In the genomic region with DNA sequence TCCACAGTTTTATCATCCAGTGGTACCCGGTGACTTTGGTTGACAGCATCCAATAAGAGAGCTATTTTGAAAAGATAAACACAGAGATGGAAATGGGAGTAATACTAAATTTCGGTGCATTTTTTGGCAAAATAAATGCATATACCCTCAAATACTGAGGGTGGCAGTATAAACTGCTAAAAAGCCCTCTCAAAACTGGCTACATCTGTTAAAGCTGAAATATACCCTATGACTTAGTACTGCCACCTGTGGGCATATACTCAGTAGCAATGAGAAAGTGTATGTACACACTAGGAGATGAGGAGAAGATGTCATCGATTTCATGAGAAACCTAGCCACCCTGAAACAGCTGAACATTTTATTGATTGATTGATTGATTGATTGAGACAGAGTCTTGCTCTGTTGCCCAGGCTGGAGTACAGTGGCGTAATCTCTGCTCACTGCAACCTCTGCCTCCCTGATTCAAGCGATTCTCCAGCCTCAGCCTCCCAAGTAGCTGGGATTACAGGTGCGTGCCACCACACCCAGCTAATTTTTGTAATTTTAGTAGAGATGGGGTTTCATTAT, we compare ENCODE assay signal across 10 cellular contexts. TPM values are rescaled to one million over a fixed set of nuclear protein-coding genes. Genes with fewer than 3 reads are reported as not detected.
DNase-seq lines count a peak whose midpoint lies in the region; ATAC-seq, FAIRE-seq and TF ChIP-seq lines count a peak whose summit lies in the region.
"Had no signal": no experiment of that assay in that cellular context is flagged by ENCODE, and none has a peak within 500 bp of the region (broad histone marks: within the 10 kb centered on the region; RNA-seq: fewer than 3 reads in every experiment).

No MANE protein-coding gene starts in this region.

- POLR2A ChIA-PET in CD4-positive, alpha-beta memory T cell (lab: Charles Lee; ENCODE audit: partially characterized antibody): interaction anchor here (0.6 to 2.8 kb wide), 22 partner anchors 9 to 202 kb away, joined by 3 to 33 read pairs (median 3); a partner anchor contains a TSS
- POLR2A ChIA-PET in HepG2 (lab: Yijun Ruan, JAX): interaction anchor here (0.9 to 2.5 kb wide), 7 partner anchors 12 to 362 kb away, joined by 3 to 63 read pairs (median 4); a partner anchor contains a TSS

- in situ Hi-C loops in HepG2 (cut with HindIII; ENCODE audit: extremely low pct_ligation_motif_present, low pct_unique_long_range_greater_than_20kb): no loop called here

- no peak for FAIRE-seq in HepG2 (lab: Jason Lieb, UNC)

- no TSS peak for BruUV-seq in HepG2 (replicated peaks; lab: Mats Ljungman, UMichigan)

- peak overlapping the region; percentile 84 for H3K4me2 ChIP-seq in HepG2 (ENCODE audit: low read depth, low read length)

- no peak overlapping the region for H3K27ac ChIP-seq in CD4-positive, alpha-beta memory T cell (ENCODE audit: low read depth, low read length)
- peak overlapping the region; percentile 94 for H3K27ac ChIP-seq in HepG2 (ENCODE audit: extremely low read length, insufficient read depth, low read length)
- H3K27ac ChIP-seq in effector memory CD4-positive, alpha-beta T cell (ENCODE audit: insufficient read depth, low read length, poor library complexity, severe bottlenecking): no peak overlapping the region
- H3K27ac ChIP-seq: SJSA1 had no signal

- H3K4me3 Mint-ChIP-seq in CD4-positive, alpha-beta memory T cell: no peak overlapping the region

- peak overlapping the region in 5 of 7 donors; percentile 21 to 83 (median 68) for H3K27ac Mint-ChIP-seq in CD4-positive, alpha-beta memory T cell

- H3K4me3 ChIP-seq in CD4-positive, alpha-beta memory T cell (ENCODE audit: low read length in 2 of 2): no peak overlapping the region
- H3K4me3 ChIP-seq in HepG2 (replicated peaks in 1 of 3; ENCODE audit: insufficient read depth in 1 of 3, low read depth in 2 of 3, low read length in 3 of 3): peak overlapping the region; percentile 38 to 60 (median 56); a peak in 5 of 6 replicates
- no peak overlapping the region for H3K4me3 ChIP-seq in effector memory CD4-positive, alpha-beta T cell (ENCODE audit: insufficient read depth, low read depth, low read length, poor library complexity, severe bottlenecking)
- H3K4me3 ChIP-seq: SJSA1 had no signal

- no peak for TF ChIP-seq POLR2A in HepG2 (IDR thresholded peaks at IDR 0.05; ENCODE audit: insufficient read depth in 1 of 2, low read depth in 2 of 2, low read length in 2 of 2)

- no peaks in the 10 kb centered on the region for H3K9me3 ChIP-seq in CD4-positive, alpha-beta memory T cell (ENCODE audit: control insufficient read depth in 1 of 2, low read length in 2 of 2)
- H3K9me3 ChIP-seq in HepG2 (ENCODE audit: low read length): no peaks in the 10 kb centered on the region
- H3K9me3 ChIP-seq in effector memory CD4-positive, alpha-beta T cell (ENCODE audit: control insufficient read depth, low read length): no peaks in the 10 kb centered on the region
- H3K9me3 ChIP-seq: SJSA1 had no signal

- no peaks in the 10 kb centered on the region for H3K4me1 ChIP-seq in CD4-positive, alpha-beta memory T cell (ENCODE audit: insufficient read depth, low read length)
- peaks cover 46% of the 10 kb centered on the region for H3K4me1 ChIP-seq in HepG2 (ENCODE audit: insufficient read depth, low read length)
- H3K4me1 ChIP-seq in effector memory CD4-positive, alpha-beta T cell (ENCODE audit: control insufficient read depth, insufficient read depth, low read length, poor library complexity, severe bottlenecking): no peaks in the 10 kb centered on the region
- H3K4me1 ChIP-seq: SJSA1 had no signal

- H3K9me3 Mint-ChIP-seq in CD4-positive, alpha-beta memory T cell: no peaks in the 10 kb centered on the region

- TF ChIP-seq RAD21 in HepG2 (CRISPR knock-in tag; IDR thresholded peaks at IDR 0.05): peak; percentile 61

- WGBS in HepG2 (ENCODE audit: low lambda C conversion rate): 48% methylated on average over 6 of the region's 6 CpGs

- H3K27me3 Mint-ChIP-seq in CD4-positive, alpha-beta memory T cell: no peaks in the 10 kb centered on the region

- intact Hi-C loops in CD4-positive, alpha-beta memory T cell (cut with micrococcal nuclease): loop anchor here (1.0 kb wide), 3 partner anchors 10 to 170 kb away; no protein-coding TSS in a partner anchor
- intact Hi-C loops in HepG2 (cut with micrococcal nuclease; ENCODE audit: unreplicated experiment): loop anchor here (2.0 kb wide), 1 partner anchor 171 kb away; no protein-coding TSS in a partner anchor

- TF ChIP-seq CTCF in HepG2 (CRISPR knock-in tag; IDR thresholded peaks at IDR 0.05) (peak; percentile 70), omental fat pad (IDR thresholded peaks at IDR 0.05) (no peak)

- no peak for TF ChIP-seq EP300 in HepG2 (IDR thresholded peaks at IDR 0.05; ENCODE audit: low read depth in 2 of 2, low read length in 2 of 2)
- TF ChIP-seq EP300 in HepG2 (CRISPR knock-in tag; IDR thresholded peaks at IDR 0.05; ENCODE audit: borderline replicate concordance): no peak

- H3K36me3 Mint-ChIP-seq in CD4-positive, alpha-beta memory T cell: no peaks in the 10 kb centered on the region

- no peaks in the 10 kb centered on the region for H3K36me3 ChIP-seq in CD4-positive, alpha-beta memory T cell (ENCODE audit: insufficient read depth, low read length)
- no peaks in the 10 kb centered on the region for H3K36me3 ChIP-seq in HepG2 (replicated peaks in 1 of 2; ENCODE audit: control insufficient read depth in 1 of 2, insufficient read depth in 2 of 2, low read length in 2 of 2)
- H3K36me3 ChIP-seq in effector memory CD4-positive, alpha-beta T cell (ENCODE audit: control insufficient read depth, insufficient read depth, low read length): no peaks in the 10 kb centered on the region
- H3K36me3 ChIP-seq: SJSA1 had no signal

- peaks cover 4 to 11% (median 8%) of the 10 kb centered on the region in 4 donors for H3K4me1 Mint-ChIP-seq in CD4-positive, alpha-beta memory T cell

- H3K27me3 ChIP-seq in CD4-positive, alpha-beta memory T cell (ENCODE audit: insufficient read depth, low read length): no peaks in the 10 kb centered on the region
- no peaks in the 10 kb centered on the region for H3K27me3 ChIP-seq in HepG2 (ENCODE audit: control insufficient read depth in 1 of 2, insufficient read depth in 2 of 2, low read length in 2 of 2)
- H3K27me3 ChIP-seq in effector memory CD4-positive, alpha-beta T cell (replicated peaks; ENCODE audit: control insufficient read depth, insufficient read depth, low read length, poor library complexity, severe bottlenecking): no peaks in the 10 kb centered on the region

- no peak overlapping the region for H2AFZ ChIP-seq in HepG2 (ENCODE audit: low read length)

- no peaks in the 10 kb centered on the region for H4K20me1 ChIP-seq in HepG2 (ENCODE audit: insufficient read depth, low read length)

- DNase-seq in CD4-positive, alpha-beta memory T cell: peak; percentile 49 to 72 (median 64)
- DNase-seq in NCI-H1092 (lab: John Stamatoyannopoulos, UW) (peak; percentile 16), amniotic stem cell (lab: John Stamatoyannopoulos, UW) (peak; percentile 11), HepG2 (ENCODE audit: low spot score) (peak; percentile 79), omental fat pad (ENCODE audit: low spot score) (no peak)
- DNase-seq in effector memory CD4-positive, alpha-beta T cell: no peak

- peak overlapping the region; percentile 62 for H3K9ac ChIP-seq in HepG2 (ENCODE audit: insufficient read depth, low read depth, low read length)

- no peaks in the 10 kb centered on the region for H3K79me2 ChIP-seq in HepG2 (ENCODE audit: insufficient read depth, low read length)

- CTCF ChIA-PET in CD4-positive, alpha-beta memory T cell (lab: Charles Lee; ENCODE audit: partially characterized antibody): interaction anchor here (0.6 to 3.7 kb wide), 33 partner anchors 8 to 206 kb away, joined by 3 to 161 read pairs (median 5); a partner anchor contains a TSS
- CTCF ChIA-PET in HepG2 (lab: Yijun Ruan, JAX; ENCODE audit: low intra/inter-chr PET ratio, low total read pairs): interaction anchor here (1.0 to 1.6 kb wide), 3 partner anchors 9 to 170 kb away, joined by 3 to 5 read pairs (median 5); no protein-coding TSS in a partner anchor

- ATAC-seq in GM19395 (IDR thresholded peaks at IDR 0.05; ENCODE audit: unreplicated experiment): peak; percentile 67
- ATAC-seq in HepG2: peak; percentile 82
- no peak for ATAC-seq in omental fat pad (ENCODE audit: low FRiP score)
- no peak for ATAC-seq in GM21526 (IDR thresholded peaks at IDR 0.05; ENCODE audit: low FRiP score, unreplicated experiment)

RNA-seq across cellular contexts. Expression of a gene that starts 12.2 kb away (rescaled TPM):
- total RNA-seq in CD4-positive, alpha-beta memory T cell: 10 to 100 TPM; 20.0 to 20.7 TPM
- 10 to 100 TPM; 40.2 to 51.5 TPM for polyA plus RNA-seq in CD4-positive, alpha-beta memory T cell
- 17.2 and 19.4 TPM in 2 replicates for total RNA-seq in HepG2 (2016; rRNA removed; fragmentation: Illumina TruSeq; extraction: Trizol)
- total RNA-seq in HepG2 (2016; cell fraction: cytosol; rRNA removed; fragmentation: Illumina TruSeq; extraction: Trizol; ENCODE audit: low read depth): 9.8 and 10.1 TPM in 2 replicates
- total RNA-seq in HepG2 (2016; cell fraction: insoluble cytoplasmic fraction; rRNA removed; fragmentation: Illumina TruSeq; extraction: Trizol): 16.7 and 18.6 TPM in 2 replicates
- 15.0 and 15.4 TPM in 2 replicates for total RNA-seq in HepG2 (2016; cell fraction: membrane; rRNA removed; fragmentation: Illumina TruSeq; extraction: Trizol)
- 13.7 and 15.4 TPM in 2 replicates for total RNA-seq in HepG2 (2016; cell fraction: nucleus; rRNA removed; fragmentation: Illumina TruSeq; extraction: Trizol)
- polyA plus RNA-seq in HepG2 (2011; rRNA removed): 21.4 and 27.9 TPM in 2 replicates
- polyA plus RNA-seq in HepG2 (2011; cell fraction: cytosol; rRNA removed): 18.0 and 29.0 TPM in 2 replicates
- 4.7 and 7.0 TPM in 2 replicates for polyA plus RNA-seq in HepG2 (2011; cell fraction: nucleus; rRNA removed)
- 17.8 and 20.1 TPM in 2 replicates for polyA plus RNA-seq in HepG2 (2012)
- polyA plus RNA-seq in HepG2 (2016; cell fraction: cytosol; fragmentation: Illumina TruSeq; extraction: Trizol; ENCODE audit: low read depth): 6.2 and 7.0 TPM in 2 replicates
- polyA plus RNA-seq in HepG2 (2016; cell fraction: insoluble cytoplasmic fraction; fragmentation: Illumina TruSeq; extraction: Trizol; ENCODE audit: low read depth): 18.8 and 21.9 TPM in 2 replicates
- 13.4 and 15.1 TPM in 2 replicates for polyA plus RNA-seq in HepG2 (2016; cell fraction: membrane; fragmentation: Illumina TruSeq; extraction: Trizol; ENCODE audit: low read depth)
- 26.7 and 32.3 TPM in 2 replicates for polyA plus RNA-seq in HepG2 (2016; cell fraction: nucleus; fragmentation: Illumina TruSeq; extraction: Trizol; ENCODE audit: insufficient read depth, low read depth)
- polyA minus RNA-seq in HepG2 (2011; rRNA and poly(A)+ RNA removed; ENCODE audit: low replicate concordance): 2.7 and 11.0 TPM in 2 replicates
- polyA minus RNA-seq in HepG2 (2011; cell fraction: cytosol; rRNA and poly(A)+ RNA removed): 9.2 and 9.3 TPM in 2 replicates
- 7.1 and 8.7 TPM in 2 replicates for polyA minus RNA-seq in HepG2 (2011; cell fraction: nucleus; rRNA and poly(A)+ RNA removed)
- 10 to 100 TPM in 3 of 4 donors, 1 to 10 TPM in 1; 9.4 to 27.3 (median 15.3) TPM for total RNA-seq in omental fat pad

RNA-seq across cellular contexts. Expression of a gene that starts 29.7 kb away (rescaled TPM):
- total RNA-seq in CD4-positive, alpha-beta memory T cell: 10 to 100 TPM; 74.5 to 79.8 TPM
- 10 to 100 TPM; 59.1 to 66.5 TPM for polyA plus RNA-seq in CD4-positive, alpha-beta memory T cell
- total RNA-seq in HepG2 (2016; rRNA removed; fragmentation: Illumina TruSeq; extraction: Trizol): 94.2 and 132 TPM in 2 replicates
- 28.5 and 31.5 TPM in 2 replicates for total RNA-seq in HepG2 (2016; cell fraction: cytosol; rRNA removed; fragmentation: Illumina TruSeq; extraction: Trizol; ENCODE audit: low read depth)
- 97.0 and 128 TPM in 2 replicates for total RNA-seq in HepG2 (2016; cell fraction: insoluble cytoplasmic fraction; rRNA removed; fragmentation: Illumina TruSeq; extraction: Trizol)
- 48.0 and 54.1 TPM in 2 replicates for total RNA-seq in HepG2 (2016; cell fraction: membrane; rRNA removed; fragmentation: Illumina TruSeq; extraction: Trizol)
- 40.3 and 43.2 TPM in 2 replicates for total RNA-seq in HepG2 (2016; cell fraction: nucleus; rRNA removed; fragmentation: Illumina TruSeq; extraction: Trizol)
- 6.0 and 7.8 TPM in 2 replicates for polyA plus RNA-seq in HepG2 (2011; rRNA removed)
- 3.6 and 4.9 TPM in 2 replicates for polyA plus RNA-seq in HepG2 (2011; cell fraction: cytosol; rRNA removed)
- polyA plus RNA-seq in HepG2 (2011; cell fraction: nucleus; rRNA removed): 2.2 and 3.6 TPM in 2 replicates
- 26.2 and 31.0 TPM in 2 replicates for polyA plus RNA-seq in HepG2 (2012)
- polyA plus RNA-seq in HepG2 (2016; cell fraction: cytosol; fragmentation: Illumina TruSeq; extraction: Trizol; ENCODE audit: low read depth): 18.8 and 28.8 TPM in 2 replicates
- polyA plus RNA-seq in HepG2 (2016; cell fraction: insoluble cytoplasmic fraction; fragmentation: Illumina TruSeq; extraction: Trizol; ENCODE audit: low read depth): 142 and 150 TPM in 2 replicates
- polyA plus RNA-seq in HepG2 (2016; cell fraction: membrane; fragmentation: Illumina TruSeq; extraction: Trizol; ENCODE audit: low read depth): 30.5 and 41.3 TPM in 2 replicates
- 61.7 and 69.5 TPM in 2 replicates for polyA plus RNA-seq in HepG2 (2016; cell fraction: nucleus; fragmentation: Illumina TruSeq; extraction: Trizol; ENCODE audit: insufficient read depth, low read depth)
- polyA minus RNA-seq in HepG2 (2011; rRNA and poly(A)+ RNA removed; ENCODE audit: low replicate concordance): 0.76 and 3.3 TPM in 2 replicates
- 4.6 and 4.7 TPM in 2 replicates for polyA minus RNA-seq in HepG2 (2011; cell fraction: cytosol; rRNA and poly(A)+ RNA removed)
- 8.6 and 11.2 TPM in 2 replicates for polyA minus RNA-seq in HepG2 (2011; cell fraction: nucleus; rRNA and poly(A)+ RNA removed)
- 10 to 100 TPM; 13.1 to 40.7 (median 15.5) TPM for total RNA-seq in omental fat pad

RNA-seq across cellular contexts. Expression of a gene that starts 29.8 kb away (rescaled TPM):
- 10 to 100 TPM; 18.5 to 20.0 TPM for total RNA-seq in CD4-positive, alpha-beta memory T cell
- polyA plus RNA-seq in CD4-positive, alpha-beta memory T cell: 1 to 10 TPM; 5.3 to 6.0 TPM
- total RNA-seq in HepG2 (2016; rRNA removed; fragmentation: Illumina TruSeq; extraction: Trizol): 3.3 and 4.6 TPM in 2 replicates
- total RNA-seq in HepG2 (2016; cell fraction: cytosol; rRNA removed; fragmentation: Illumina TruSeq; extraction: Trizol; ENCODE audit: low read depth): 1.4 and 1.6 TPM in 2 replicates
- total RNA-seq in HepG2 (2016; cell fraction: insoluble cytoplasmic fraction; rRNA removed; fragmentation: Illumina TruSeq; extraction: Trizol): 2.5 and 3.5 TPM in 2 replicates
- total RNA-seq in HepG2 (2016; cell fraction: membrane; rRNA removed; fragmentation: Illumina TruSeq; extraction: Trizol): 2.9 and 3.2 TPM in 2 replicates
- 5.5 and 8.4 TPM in 2 replicates for total RNA-seq in HepG2 (2016; cell fraction: nucleus; rRNA removed; fragmentation: Illumina TruSeq; extraction: Trizol)
- 3.7 and 4.3 TPM in 2 replicates for polyA plus RNA-seq in HepG2 (2011; rRNA removed)
- polyA plus RNA-seq in HepG2 (2011; cell fraction: cytosol; rRNA removed): 1.7 and 2.0 TPM in 2 replicates
- polyA plus RNA-seq in HepG2 (2011; cell fraction: nucleus; rRNA removed): 6.3 and 6.5 TPM in 2 replicates
- 2.2 and 2.3 TPM in 2 replicates for polyA plus RNA-seq in HepG2 (2012)
- 0.35 and 0.73 TPM in 2 replicates for polyA plus RNA-seq in HepG2 (2016; cell fraction: cytosol; fragmentation: Illumina TruSeq; extraction: Trizol; ENCODE audit: low read depth)
- 2.7 and 4.4 TPM in 2 replicates for polyA plus RNA-seq in HepG2 (2016; cell fraction: insoluble cytoplasmic fraction; fragmentation: Illumina TruSeq; extraction: Trizol; ENCODE audit: low read depth)
- 0.68 and 0.76 TPM in 2 replicates for polyA plus RNA-seq in HepG2 (2016; cell fraction: membrane; fragmentation: Illumina TruSeq; extraction: Trizol; ENCODE audit: low read depth)
- polyA plus RNA-seq in HepG2 (2016; cell fraction: nucleus; fragmentation: Illumina TruSeq; extraction: Trizol; ENCODE audit: insufficient read depth, low read depth): 7.6 and 8.7 TPM in 2 replicates
- polyA minus RNA-seq in HepG2 (2011; rRNA and poly(A)+ RNA removed; ENCODE audit: low replicate concordance): 5.5 and 7.9 TPM in 2 replicates
- 0.69 and 1.4 TPM in 2 replicates for polyA minus RNA-seq in HepG2 (2011; cell fraction: cytosol; rRNA and poly(A)+ RNA removed)
- 5.2 and 8.7 TPM in 2 replicates for polyA minus RNA-seq in HepG2 (2011; cell fraction: nucleus; rRNA and poly(A)+ RNA removed)
- 10 to 100 TPM in 1 of 4 donors, 1 to 10 TPM in 3; 3.1 to 10.7 (median 7.6) TPM for total RNA-seq in omental fat pad

RNA-seq across cellular contexts. Expression of a gene that starts 33.5 kb away (rescaled TPM):
- not detected for total RNA-seq in CD4-positive, alpha-beta memory T cell
- not detected for polyA plus RNA-seq in CD4-positive, alpha-beta memory T cell
- total RNA-seq in HepG2 (2016; rRNA removed; fragmentation: Illumina TruSeq; extraction: Trizol) (not detected in 2 replicates), omental fat pad (not detected)
- total RNA-seq in HepG2 (2016; cell fraction: cytosol; rRNA removed; fragmentation: Illumina TruSeq; extraction: Trizol; ENCODE audit: low read depth): not detected in 2 replicates
- total RNA-seq in HepG2 (2016; cell fraction: insoluble cytoplasmic fraction; rRNA removed; fragmentation: Illumina TruSeq; extraction: Trizol): not detected in 2 replicates
- total RNA-seq in HepG2 (2016; cell fraction: membrane; rRNA removed; fragmentation: Illumina TruSeq; extraction: Trizol): not detected in 2 replicates
- total RNA-seq in HepG2 (2016; cell fraction: nucleus; rRNA removed; fragmentation: Illumina TruSeq; extraction: Trizol): not detected in 2 replicates
- polyA plus RNA-seq in HepG2 (2011; rRNA removed): not detected in 2 replicates
- not detected in 2 replicates for polyA plus RNA-seq in HepG2 (2011; cell fraction: cytosol; rRNA removed)
- polyA plus RNA-seq in HepG2 (2011; cell fraction: nucleus; rRNA removed): not detected in 2 replicates
- not detected in 2 replicates for polyA plus RNA-seq in HepG2 (2012)
- polyA plus RNA-seq in HepG2 (2016; cell fraction: cytosol; fragmentation: Illumina TruSeq; extraction: Trizol; ENCODE audit: low read depth): not detected in 2 replicates
- polyA plus RNA-seq in HepG2 (2016; cell fraction: insoluble cytoplasmic fraction; fragmentation: Illumina TruSeq; extraction: Trizol; ENCODE audit: low read depth): not detected in 2 replicates
- polyA plus RNA-seq in HepG2 (2016; cell fraction: membrane; fragmentation: Illumina TruSeq; extraction: Trizol; ENCODE audit: low read depth): not detected in 2 replicates
- not detected in 2 replicates for polyA plus RNA-seq in HepG2 (2016; cell fraction: nucleus; fragmentation: Illumina TruSeq; extraction: Trizol; ENCODE audit: insufficient read depth, low read depth)
- not detected in 2 replicates for polyA minus RNA-seq in HepG2 (2011; rRNA and poly(A)+ RNA removed; ENCODE audit: low replicate concordance)
- not detected in 2 replicates for polyA minus RNA-seq in HepG2 (2011; cell fraction: cytosol; rRNA and poly(A)+ RNA removed)
- polyA minus RNA-seq in HepG2 (2011; cell fraction: nucleus; rRNA and poly(A)+ RNA removed): not detected in 2 replicates
- total RNA-seq: SJSA1, skeletal muscle tissue had no signal

Comparison
In these comparisons a context has a peak if more than half of its experiments do, and no peak if none do; other contexts are left out.
1. DNase-seq: peak in CD4-positive, alpha-beta memory T cell (5 of 5), NCI-H1092 (single experiment), amniotic stem cell (single experiment) and HepG2 (single experiment); none in omental fat pad (single experiment) and effector memory CD4-positive, alpha-beta T cell (0 of 3).
2. H3K4me3 ChIP-seq: peak in HepG2 (3 of 3); none in CD4-positive, alpha-beta memory T cell (0 of 2) and effector memory CD4-positive, alpha-beta T cell (single experiment).
3. ATAC-seq: peak in GM19395 (single experiment) and HepG2 (single experiment); none in omental fat pad (single experiment) and GM21526 (single experiment).